1 cellular context compared by ENCODE assay signal in the genomic region with DNA sequence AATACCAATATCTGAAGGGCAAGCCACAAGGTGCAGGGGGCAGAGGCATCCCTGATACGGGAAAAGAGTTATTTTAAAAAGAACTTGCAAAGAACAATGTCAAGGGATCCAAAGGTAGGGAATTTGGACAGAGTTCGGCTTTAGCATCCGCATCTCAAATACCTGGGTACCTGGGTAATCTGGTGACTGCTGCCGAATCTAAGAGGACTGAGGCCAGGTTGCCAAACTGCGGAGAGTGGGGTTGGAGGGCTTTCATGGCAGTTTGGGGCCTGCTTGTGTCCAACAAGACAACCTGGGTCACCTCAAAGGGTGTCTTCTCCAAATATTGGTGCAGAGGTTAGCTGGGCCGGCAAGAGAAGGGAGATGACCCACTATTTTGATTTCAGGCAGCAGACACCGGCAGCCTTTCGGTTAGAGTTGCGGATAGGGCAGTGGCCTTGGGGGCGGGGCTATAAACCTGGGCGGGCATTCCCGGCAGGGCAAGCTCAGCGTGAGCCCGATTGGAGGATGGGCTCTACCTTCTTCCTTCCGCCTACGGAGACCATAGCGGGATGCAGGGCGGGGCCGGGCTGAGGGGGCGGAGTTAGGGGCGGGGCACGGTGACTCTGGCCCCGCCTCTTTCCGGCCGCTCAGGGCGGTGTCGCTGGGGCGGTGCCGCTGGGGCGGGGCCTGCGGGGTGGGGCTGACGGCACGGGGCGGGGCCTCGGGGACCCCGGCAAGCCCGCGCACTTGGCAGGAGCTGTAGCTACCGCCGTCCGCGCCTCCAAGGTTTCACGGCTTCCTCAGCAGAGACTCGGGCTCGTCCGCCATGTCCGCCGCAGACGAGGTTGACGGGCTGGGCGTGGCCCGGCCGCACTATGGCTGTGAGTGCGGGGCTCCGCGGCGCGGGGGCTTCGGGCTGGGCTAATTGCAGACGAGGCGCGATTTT.
TF ChIP-seq lines count a peak whose summit lies in the region.

A gene with protein sequence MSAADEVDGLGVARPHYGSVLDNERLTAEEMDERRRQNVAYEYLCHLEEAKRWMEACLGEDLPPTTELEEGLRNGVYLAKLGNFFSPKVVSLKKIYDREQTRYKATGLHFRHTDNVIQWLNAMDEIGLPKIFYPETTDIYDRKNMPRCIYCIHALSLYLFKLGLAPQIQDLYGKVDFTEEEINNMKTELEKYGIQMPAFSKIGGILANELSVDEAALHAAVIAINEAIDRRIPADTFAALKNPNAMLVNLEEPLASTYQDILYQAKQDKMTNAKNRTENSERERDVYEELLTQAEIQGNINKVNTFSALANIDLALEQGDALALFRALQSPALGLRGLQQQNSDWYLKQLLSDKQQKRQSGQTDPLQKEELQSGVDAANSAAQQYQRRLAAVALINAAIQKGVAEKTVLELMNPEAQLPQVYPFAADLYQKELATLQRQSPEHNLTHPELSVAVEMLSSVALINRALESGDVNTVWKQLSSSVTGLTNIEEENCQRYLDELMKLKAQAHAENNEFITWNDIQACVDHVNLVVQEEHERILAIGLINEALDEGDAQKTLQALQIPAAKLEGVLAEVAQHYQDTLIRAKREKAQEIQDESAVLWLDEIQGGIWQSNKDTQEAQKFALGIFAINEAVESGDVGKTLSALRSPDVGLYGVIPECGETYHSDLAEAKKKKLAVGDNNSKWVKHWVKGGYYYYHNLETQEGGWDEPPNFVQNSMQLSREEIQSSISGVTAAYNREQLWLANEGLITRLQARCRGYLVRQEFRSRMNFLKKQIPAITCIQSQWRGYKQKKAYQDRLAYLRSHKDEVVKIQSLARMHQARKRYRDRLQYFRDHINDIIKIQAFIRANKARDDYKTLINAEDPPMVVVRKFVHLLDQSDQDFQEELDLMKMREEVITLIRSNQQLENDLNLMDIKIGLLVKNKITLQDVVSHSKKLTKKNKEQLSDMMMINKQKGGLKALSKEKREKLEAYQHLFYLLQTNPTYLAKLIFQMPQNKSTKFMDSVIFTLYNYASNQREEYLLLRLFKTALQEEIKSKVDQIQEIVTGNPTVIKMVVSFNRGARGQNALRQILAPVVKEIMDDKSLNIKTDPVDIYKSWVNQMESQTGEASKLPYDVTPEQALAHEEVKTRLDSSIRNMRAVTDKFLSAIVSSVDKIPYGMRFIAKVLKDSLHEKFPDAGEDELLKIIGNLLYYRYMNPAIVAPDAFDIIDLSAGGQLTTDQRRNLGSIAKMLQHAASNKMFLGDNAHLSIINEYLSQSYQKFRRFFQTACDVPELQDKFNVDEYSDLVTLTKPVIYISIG (N-terminal part only) (plus strand): TSS at position 709 of the 928 bp plus-strand sequence. CDS start 100 bp downstream, at position 809.

TF ChIP-seq in HepG2, 621 proteins besides CTCF, POLR2A, EP300 and RAD21 (continued from another document and continues in another):
- TF ChIP-seq CENPX (CRISPR knock-in tag; IDR thresholded peaks at IDR 0.05) = no peak
- TF ChIP-seq FIP1L1 (IDR thresholded peaks at IDR 0.05; ENCODE audit: borderline replicate concordance, insufficient read depth, low read depth, low read length) = no peak
- no peak for TF ChIP-seq MED1 (CRISPR knock-in tag; IDR thresholded peaks at IDR 0.05)
- TF ChIP-seq MIER2 (CRISPR knock-in tag; IDR thresholded peaks at IDR 0.05) = no peak
- TF ChIP-seq, protein P1, sequence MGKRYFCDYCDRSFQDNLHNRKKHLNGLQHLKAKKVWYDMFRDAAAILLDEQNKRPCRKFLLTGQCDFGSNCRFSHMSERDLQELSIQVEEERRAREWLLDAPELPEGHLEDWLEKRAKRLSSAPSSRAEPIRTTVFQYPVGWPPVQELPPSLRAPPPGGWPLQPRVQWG (CRISPR knock-in tag; IDR thresholded peaks at IDR 0.05; ENCODE audit: borderline replicate concordance, low read depth) = no peak
- TF ChIP-seq, protein P2, sequence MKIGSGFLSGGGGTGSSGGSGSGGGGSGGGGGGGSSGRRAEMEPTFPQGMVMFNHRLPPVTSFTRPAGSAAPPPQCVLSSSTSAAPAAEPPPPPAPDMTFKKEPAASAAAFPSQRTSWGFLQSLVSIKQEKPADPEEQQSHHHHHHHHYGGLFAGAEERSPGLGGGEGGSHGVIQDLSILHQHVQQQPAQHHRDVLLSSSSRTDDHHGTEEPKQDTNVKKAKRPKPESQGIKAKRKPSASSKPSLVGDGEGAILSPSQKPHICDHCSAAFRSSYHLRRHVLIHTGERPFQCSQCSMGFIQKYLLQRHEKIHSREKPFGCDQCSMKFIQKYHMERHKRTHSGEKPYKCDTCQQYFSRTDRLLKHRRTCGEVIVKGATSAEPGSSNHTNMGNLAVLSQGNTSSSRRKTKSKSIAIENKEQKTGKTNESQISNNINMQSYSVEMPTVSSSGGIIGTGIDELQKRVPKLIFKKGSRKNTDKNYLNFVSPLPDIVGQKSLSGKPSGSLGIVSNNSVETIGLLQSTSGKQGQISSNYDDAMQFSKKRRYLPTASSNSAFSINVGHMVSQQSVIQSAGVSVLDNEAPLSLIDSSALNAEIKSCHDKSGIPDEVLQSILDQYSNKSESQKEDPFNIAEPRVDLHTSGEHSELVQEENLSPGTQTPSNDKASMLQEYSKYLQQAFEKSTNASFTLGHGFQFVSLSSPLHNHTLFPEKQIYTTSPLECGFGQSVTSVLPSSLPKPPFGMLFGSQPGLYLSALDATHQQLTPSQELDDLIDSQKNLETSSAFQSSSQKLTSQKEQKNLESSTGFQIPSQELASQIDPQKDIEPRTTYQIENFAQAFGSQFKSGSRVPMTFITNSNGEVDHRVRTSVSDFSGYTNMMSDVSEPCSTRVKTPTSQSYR (CRISPR knock-in tag; IDR thresholded peaks at IDR 0.05; ENCODE audit: borderline replicate concordance) = no peak
- TF ChIP-seq ZFP36L2 (CRISPR knock-in tag; IDR thresholded peaks at IDR 0.05) = no peak
- TF ChIP-seq HMGA1 (CRISPR knock-in tag; conservative IDR thresholded peaks at IDR 0.05) = no peak
- no peak for TF ChIP-seq ZSCAN5A (CRISPR knock-in tag; IDR thresholded peaks at IDR 0.05; ENCODE audit: borderline replicate concordance)
- no peak for TF ChIP-seq ZNF441 (CRISPR knock-in tag; IDR thresholded peaks at IDR 0.05; ENCODE audit: borderline replicate concordance)
- 0 out of 2 replicates have a peak, but pooled peaks have one; percentile 24 for TF ChIP-seq ZNF430 (CRISPR knock-in tag; IDR thresholded peaks at IDR 0.05)
- no peak for TF ChIP-seq ZBTB49 (CRISPR knock-in tag; IDR thresholded peaks at IDR 0.05; ENCODE audit: borderline replicate concordance)
- TF ChIP-seq, protein P3, sequence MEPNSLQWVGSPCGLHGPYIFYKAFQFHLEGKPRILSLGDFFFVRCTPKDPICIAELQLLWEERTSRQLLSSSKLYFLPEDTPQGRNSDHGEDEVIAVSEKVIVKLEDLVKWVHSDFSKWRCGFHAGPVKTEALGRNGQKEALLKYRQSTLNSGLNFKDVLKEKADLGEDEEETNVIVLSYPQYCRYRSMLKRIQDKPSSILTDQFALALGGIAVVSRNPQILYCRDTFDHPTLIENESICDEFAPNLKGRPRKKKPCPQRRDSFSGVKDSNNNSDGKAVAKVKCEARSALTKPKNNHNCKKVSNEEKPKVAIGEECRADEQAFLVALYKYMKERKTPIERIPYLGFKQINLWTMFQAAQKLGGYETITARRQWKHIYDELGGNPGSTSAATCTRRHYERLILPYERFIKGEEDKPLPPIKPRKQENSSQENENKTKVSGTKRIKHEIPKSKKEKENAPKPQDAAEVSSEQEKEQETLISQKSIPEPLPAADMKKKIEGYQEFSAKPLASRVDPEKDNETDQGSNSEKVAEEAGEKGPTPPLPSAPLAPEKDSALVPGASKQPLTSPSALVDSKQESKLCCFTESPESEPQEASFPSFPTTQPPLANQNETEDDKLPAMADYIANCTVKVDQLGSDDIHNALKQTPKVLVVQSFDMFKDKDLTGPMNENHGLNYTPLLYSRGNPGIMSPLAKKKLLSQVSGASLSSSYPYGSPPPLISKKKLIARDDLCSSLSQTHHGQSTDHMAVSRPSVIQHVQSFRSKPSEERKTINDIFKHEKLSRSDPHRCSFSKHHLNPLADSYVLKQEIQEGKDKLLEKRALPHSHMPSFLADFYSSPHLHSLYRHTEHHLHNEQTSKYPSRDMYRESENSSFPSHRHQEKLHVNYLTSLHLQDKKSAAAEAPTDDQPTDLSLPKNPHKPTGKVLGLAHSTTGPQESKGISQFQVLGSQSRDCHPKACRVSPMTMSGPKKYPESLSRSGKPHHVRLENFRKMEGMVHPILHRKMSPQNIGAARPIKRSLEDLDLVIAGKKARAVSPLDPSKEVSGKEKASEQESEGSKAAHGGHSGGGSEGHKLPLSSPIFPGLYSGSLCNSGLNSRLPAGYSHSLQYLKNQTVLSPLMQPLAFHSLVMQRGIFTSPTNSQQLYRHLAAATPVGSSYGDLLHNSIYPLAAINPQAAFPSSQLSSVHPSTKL (CRISPR knock-in tag; IDR thresholded peaks at IDR 0.05) = peak; percentile 7; the same call in 1 of the 2 replicates
- no peak for TF ChIP-seq AFF4 (CRISPR knock-in tag; IDR thresholded peaks at IDR 0.05)
- no peak; the same call in 1 of the 2 replicates for TF ChIP-seq ZNF572 (CRISPR knock-in tag; IDR thresholded peaks at IDR 0.05)
- 0 out of 2 replicates have a peak, but pooled peaks have one; percentile 12 for TF ChIP-seq PITX1 (CRISPR knock-in tag; IDR thresholded peaks at IDR 0.05)
- no peak for TF ChIP-seq ZBTB3 (CRISPR knock-in tag; IDR thresholded peaks at IDR 0.05; ENCODE audit: borderline replicate concordance, low read depth)
- no peak for TF ChIP-seq ZNF766 (CRISPR knock-in tag; IDR thresholded peaks at IDR 0.05; ENCODE audit: borderline replicate concordance)
- no peak for TF ChIP-seq ELF4 (CRISPR knock-in tag; IDR thresholded peaks at IDR 0.05; ENCODE audit: borderline replicate concordance)
- TF ChIP-seq, protein P4, sequence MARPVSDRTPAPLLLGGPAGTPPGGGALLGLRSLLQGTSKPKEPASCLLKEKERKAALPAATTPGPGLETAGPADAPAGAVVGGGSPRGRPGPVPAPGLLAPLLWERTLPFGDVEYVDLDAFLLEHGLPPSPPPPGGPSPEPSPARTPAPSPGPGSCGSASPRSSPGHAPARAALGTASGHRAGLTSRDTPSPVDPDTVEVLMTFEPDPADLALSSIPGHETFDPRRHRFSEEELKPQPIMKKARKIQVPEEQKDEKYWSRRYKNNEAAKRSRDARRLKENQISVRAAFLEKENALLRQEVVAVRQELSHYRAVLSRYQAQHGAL (CRISPR knock-in tag; IDR thresholded peaks at IDR 0.05; ENCODE audit: not compliant biosample characterization) = no peak
- TF ChIP-seq ZNF577 (CRISPR knock-in tag; IDR thresholded peaks at IDR 0.05; ENCODE audit: borderline replicate concordance, low read depth) = no peak
- no peak for TF ChIP-seq RCOR2 (CRISPR knock-in tag; IDR thresholded peaks at IDR 0.05)
- TF ChIP-seq, protein P5, sequence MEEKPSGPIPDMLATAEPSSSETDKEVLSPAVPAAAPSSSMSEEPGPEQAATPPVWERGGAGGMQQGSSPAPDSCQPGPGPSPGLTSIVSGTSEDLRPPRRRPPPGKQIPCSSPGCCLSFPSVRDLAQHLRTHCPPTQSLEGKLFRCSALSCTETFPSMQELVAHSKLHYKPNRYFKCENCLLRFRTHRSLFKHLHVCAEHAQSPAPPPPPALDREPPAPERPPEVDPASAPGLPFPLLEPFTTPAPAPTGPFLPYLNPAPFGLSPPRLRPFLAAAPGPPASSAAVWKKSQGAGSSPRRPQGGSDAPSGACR (CRISPR knock-in tag; IDR thresholded peaks at IDR 0.05) = no peak
- TF ChIP-seq NFE2L1 (CRISPR knock-in tag; IDR thresholded peaks at IDR 0.05; ENCODE audit: borderline replicate concordance) = no peak
- no peak for TF ChIP-seq NRL (CRISPR knock-in tag; IDR thresholded peaks at IDR 0.05; ENCODE audit: borderline replicate concordance)
- TF ChIP-seq MIXL1 (CRISPR knock-in tag; IDR thresholded peaks at IDR 0.05) = no peak
